Comparison of ENCODE assay signal across 2 cellular contexts in the genomic region with DNA sequence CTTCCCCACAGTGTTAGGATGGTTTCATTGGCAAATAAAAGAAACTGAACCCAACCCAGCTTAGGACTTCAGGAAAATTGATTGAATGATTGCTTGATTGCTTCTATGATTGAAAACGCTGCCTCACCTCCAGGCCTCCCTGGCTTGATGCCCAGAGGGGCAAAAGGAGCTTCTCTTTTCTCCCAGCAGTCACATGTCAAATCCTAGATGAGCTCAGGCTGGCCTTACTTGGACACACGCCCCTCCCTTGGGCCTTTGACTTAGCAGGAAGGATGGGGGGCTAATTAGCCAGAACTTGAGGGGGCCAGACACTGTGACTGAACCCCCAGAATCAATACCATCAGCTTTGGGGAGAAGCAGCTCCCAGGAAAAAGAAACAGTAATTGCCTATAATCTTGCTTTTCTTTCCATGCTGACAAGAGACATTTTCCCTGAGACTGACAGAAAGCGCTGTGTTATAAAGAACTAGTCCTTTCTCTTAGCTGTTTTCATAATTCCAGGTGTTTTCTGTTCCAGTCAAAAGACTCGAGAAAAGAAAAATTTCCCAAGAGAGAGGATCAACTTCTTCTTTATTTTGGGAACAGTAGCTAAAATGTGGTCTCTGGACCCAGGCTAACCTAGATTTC.
TF ChIP-seq lines count a peak whose summit lies in the region.

No MANE protein-coding gene starts in this region.

TF ChIP-seq in SK-N-SH, 30 proteins besides CTCF, POLR2A, EP300 and RAD21 (continued from another document):
- TF ChIP-seq, protein P1, sequence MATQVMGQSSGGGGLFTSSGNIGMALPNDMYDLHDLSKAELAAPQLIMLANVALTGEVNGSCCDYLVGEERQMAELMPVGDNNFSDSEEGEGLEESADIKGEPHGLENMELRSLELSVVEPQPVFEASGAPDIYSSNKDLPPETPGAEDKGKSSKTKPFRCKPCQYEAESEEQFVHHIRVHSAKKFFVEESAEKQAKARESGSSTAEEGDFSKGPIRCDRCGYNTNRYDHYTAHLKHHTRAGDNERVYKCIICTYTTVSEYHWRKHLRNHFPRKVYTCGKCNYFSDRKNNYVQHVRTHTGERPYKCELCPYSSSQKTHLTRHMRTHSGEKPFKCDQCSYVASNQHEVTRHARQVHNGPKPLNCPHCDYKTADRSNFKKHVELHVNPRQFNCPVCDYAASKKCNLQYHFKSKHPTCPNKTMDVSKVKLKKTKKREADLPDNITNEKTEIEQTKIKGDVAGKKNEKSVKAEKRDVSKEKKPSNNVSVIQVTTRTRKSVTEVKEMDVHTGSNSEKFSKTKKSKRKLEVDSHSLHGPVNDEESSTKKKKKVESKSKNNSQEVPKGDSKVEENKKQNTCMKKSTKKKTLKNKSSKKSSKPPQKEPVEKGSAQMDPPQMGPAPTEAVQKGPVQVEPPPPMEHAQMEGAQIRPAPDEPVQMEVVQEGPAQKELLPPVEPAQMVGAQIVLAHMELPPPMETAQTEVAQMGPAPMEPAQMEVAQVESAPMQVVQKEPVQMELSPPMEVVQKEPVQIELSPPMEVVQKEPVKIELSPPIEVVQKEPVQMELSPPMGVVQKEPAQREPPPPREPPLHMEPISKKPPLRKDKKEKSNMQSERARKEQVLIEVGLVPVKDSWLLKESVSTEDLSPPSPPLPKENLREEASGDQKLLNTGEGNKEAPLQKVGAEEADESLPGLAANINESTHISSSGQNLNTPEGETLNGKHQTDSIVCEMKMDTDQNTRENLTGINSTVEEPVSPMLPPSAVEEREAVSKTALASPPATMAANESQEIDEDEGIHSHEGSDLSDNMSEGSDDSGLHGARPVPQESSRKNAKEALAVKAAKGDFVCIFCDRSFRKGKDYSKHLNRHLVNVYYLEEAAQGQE (IDR thresholded peaks at IDR 0.05; ENCODE audit: low read depth, low read length) = no peak
- TF ChIP-seq GATA2 (CRISPR knock-in tag; IDR thresholded peaks at IDR 0.05) (no peak), FOXM1 (IDR thresholded peaks at IDR 0.05; ENCODE audit: low read depth) (no peak), FOSL2 (IDR thresholded peaks at IDR 0.05; ENCODE audit: borderline replicate concordance, low read depth) (no peak), CHD2 (IDR thresholded peaks at IDR 0.05; ENCODE audit: low read length, partially characterized antibody) (no peak), RFX5 (IDR thresholded peaks at IDR 0.05; ENCODE audit: low read length) (no peak), SIN3A (IDR thresholded peaks at IDR 0.05; ENCODE audit: borderline replicate concordance, low read depth, low read length) (no peak), POLR2AphosphoS5 (IDR thresholded peaks at IDR 0.05; ENCODE audit: low read depth, low read length) (no peak), GABPA (IDR thresholded peaks at IDR 0.05; ENCODE audit: low read depth) (no peak), TCF12 (IDR thresholded peaks at IDR 0.05) (no peak), RXRA (IDR thresholded peaks at IDR 0.05; ENCODE audit: borderline replicate concordance, low read depth) (no peak), RCOR1 (IDR thresholded peaks at IDR 0.05; ENCODE audit: low read length) (no peak)
- TF ChIP-seq, protein P2, sequence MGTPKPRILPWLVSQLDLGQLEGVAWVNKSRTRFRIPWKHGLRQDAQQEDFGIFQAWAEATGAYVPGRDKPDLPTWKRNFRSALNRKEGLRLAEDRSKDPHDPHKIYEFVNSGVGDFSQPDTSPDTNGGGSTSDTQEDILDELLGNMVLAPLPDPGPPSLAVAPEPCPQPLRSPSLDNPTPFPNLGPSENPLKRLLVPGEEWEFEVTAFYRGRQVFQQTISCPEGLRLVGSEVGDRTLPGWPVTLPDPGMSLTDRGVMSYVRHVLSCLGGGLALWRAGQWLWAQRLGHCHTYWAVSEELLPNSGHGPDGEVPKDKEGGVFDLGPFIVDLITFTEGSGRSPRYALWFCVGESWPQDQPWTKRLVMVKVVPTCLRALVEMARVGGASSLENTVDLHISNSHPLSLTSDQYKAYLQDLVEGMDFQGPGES (IDR thresholded peaks at IDR 0.05; ENCODE audit: low read depth, low read length) = no peak
- TF ChIP-seq, protein P3, sequence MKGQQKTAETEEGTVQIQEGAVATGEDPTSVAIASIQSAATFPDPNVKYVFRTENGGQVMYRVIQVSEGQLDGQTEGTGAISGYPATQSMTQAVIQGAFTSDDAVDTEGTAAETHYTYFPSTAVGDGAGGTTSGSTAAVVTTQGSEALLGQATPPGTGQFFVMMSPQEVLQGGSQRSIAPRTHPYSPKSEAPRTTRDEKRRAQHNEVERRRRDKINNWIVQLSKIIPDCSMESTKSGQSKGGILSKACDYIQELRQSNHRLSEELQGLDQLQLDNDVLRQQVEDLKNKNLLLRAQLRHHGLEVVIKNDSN (IDR thresholded peaks at IDR 0.05; ENCODE audit: borderline replicate concordance, low read depth) = no peak
- TF ChIP-seq, protein P4, sequence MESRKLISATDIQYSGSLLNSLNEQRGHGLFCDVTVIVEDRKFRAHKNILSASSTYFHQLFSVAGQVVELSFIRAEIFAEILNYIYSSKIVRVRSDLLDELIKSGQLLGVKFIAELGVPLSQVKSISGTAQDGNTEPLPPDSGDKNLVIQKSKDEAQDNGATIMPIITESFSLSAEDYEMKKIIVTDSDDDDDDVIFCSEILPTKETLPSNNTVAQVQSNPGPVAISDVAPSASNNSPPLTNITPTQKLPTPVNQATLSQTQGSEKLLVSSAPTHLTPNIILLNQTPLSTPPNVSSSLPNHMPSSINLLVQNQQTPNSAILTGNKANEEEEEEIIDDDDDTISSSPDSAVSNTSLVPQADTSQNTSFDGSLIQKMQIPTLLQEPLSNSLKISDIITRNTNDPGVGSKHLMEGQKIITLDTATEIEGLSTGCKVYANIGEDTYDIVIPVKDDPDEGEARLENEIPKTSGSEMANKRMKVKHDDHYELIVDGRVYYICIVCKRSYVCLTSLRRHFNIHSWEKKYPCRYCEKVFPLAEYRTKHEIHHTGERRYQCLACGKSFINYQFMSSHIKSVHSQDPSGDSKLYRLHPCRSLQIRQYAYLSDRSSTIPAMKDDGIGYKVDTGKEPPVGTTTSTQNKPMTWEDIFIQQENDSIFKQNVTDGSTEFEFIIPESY (IDR thresholded peaks at IDR 0.05; ENCODE audit: borderline replicate concordance, low read depth) = no peak

TF ChIP-seq in SK-N-SH treated with all-trans-retinoic acid at 6 μM for 48 hours, 23 proteins besides CTCF, POLR2A, EP300 and RAD21 (continued from another document):
- TF ChIP-seq, protein P5, sequence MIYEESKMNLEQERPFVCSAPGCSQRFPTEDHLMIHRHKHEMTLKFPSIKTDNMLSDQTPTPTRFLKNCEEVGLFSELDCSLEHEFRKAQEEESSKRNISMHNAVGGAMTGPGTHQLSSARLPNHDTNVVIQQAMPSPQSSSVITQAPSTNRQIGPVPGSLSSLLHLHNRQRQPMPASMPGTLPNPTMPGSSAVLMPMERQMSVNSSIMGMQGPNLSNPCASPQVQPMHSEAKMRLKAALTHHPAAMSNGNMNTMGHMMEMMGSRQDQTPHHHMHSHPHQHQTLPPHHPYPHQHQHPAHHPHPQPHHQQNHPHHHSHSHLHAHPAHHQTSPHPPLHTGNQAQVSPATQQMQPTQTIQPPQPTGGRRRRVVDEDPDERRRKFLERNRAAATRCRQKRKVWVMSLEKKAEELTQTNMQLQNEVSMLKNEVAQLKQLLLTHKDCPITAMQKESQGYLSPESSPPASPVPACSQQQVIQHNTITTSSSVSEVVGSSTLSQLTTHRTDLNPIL (CRISPR knock-in tag; IDR thresholded peaks at IDR 0.05; ENCODE audit: low read depth) = no peak
- TF ChIP-seq ZFP3 (CRISPR knock-in tag; IDR thresholded peaks at IDR 0.05) (no peak), ZFP30 (CRISPR knock-in tag; IDR thresholded peaks at IDR 0.05) (no peak)
- TF ChIP-seq, protein P6, sequence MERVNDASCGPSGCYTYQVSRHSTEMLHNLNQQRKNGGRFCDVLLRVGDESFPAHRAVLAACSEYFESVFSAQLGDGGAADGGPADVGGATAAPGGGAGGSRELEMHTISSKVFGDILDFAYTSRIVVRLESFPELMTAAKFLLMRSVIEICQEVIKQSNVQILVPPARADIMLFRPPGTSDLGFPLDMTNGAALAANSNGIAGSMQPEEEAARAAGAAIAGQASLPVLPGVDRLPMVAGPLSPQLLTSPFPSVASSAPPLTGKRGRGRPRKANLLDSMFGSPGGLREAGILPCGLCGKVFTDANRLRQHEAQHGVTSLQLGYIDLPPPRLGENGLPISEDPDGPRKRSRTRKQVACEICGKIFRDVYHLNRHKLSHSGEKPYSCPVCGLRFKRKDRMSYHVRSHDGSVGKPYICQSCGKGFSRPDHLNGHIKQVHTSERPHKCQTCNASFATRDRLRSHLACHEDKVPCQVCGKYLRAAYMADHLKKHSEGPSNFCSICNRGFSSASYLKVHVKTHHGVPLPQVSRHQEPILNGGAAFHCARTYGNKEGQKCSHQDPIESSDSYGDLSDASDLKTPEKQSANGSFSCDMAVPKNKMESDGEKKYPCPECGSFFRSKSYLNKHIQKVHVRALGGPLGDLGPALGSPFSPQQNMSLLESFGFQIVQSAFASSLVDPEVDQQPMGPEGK (CRISPR knock-in tag; IDR thresholded peaks at IDR 0.05; ENCODE audit: borderline replicate concordance) = no peak
